ENCODE assay signal across 9 cellular contexts in the genomic region with DNA sequence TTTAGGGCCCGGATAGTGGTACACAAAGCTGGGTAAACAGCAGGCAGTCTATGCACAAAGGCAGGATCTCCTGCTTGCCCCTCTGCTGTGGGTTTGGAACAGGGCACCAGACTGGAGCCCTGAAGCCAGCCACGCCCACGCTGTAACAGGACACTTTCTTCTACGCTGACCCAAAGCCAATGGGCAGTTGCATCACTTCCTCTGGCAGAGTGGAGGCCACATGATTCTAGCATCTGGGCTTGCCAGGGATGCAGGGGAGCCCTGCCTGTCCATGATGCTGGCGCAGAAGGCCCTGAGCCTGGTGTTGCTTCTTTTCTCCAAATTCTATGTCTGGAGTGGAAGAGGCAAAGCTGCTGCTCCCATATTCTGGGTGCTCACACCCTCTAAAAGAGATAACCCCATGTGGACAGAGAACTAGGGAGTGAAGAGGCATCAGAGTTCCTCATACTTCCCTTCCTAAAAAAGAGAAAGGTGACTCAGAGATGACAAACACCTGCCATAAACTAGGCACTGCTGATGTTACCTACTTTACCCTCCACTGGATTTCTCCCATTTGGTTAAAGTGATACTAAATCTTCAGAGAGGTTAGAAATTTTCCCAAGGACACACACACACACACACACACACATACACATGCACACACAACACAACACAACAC.
A peak's percentile ranks its signal among the peaks of the same experiment; 100 is the strongest.
DNase-seq lines count a peak whose midpoint lies in the region; ATAC-seq, FAIRE-seq and TF ChIP-seq lines count a peak whose summit lies in the region.
"Had no signal": no experiment of that assay in that cellular context is flagged by ENCODE, and none has a peak within 500 bp of the region (broad histone marks: within the 10 kb centered on the region; RNA-seq: fewer than 3 reads in every experiment).

No MANE protein-coding gene starts in this region.

- DNase-seq in G401 (ENCODE audit: low spot score) (peak; percentile 17), NOMO-1 (lab: John Stamatoyannopoulos, UW; ENCODE audit: unreplicated experiment in 2 of 2) (peak; percentile 44 to 45), dorsolateral prefrontal cortex (peak; percentile 18 to 92 (median 87)), medulla oblongata (ENCODE audit: extremely low spot score) (peak; percentile 94), urothelium cell line (ENCODE audit: low spot score) (peak; percentile 80), HuH-7.5 (ENCODE audit: low spot score) (no peak), NAMALWA (ENCODE audit: low spot score) (no peak)

- ATAC-seq in GM18909 (IDR thresholded peaks at IDR 0.05; ENCODE audit: poor library complexity, unreplicated experiment): no peak

- in situ Hi-C loops in G401 (cut with HindIII; ENCODE audit: low sequenced_read_pairs): no loop called here

- TF ChIP-seq CTCF in dorsolateral prefrontal cortex (IDR thresholded peaks at IDR 0.05 in 54 of 56, conservative IDR thresholded peaks at IDR 0.05 in 2 of 56; ENCODE audit: low read depth in 1 of 56, partially characterized antibody in 56 of 56): peak in 1 of 56 donors; percentile 11

- peak; percentile 5 for FAIRE-seq in urothelium cell line (lab: Jason Lieb, UNC)
- FAIRE-seq: islet of Langerhans had no signal

- H3K27ac ChIP-seq in dorsolateral prefrontal cortex: peak overlapping the region; percentile 77 to 97 (median 90)

- peak overlapping the region in 1 of 59 donors; percentile 21 for H3K4me3 ChIP-seq in dorsolateral prefrontal cortex

- intact Hi-C loops in dorsolateral prefrontal cortex (cut with DNase I): loop anchor here (2.0 to 10.0 kb wide), 3 partner anchors 113 to 515 kb away; no protein-coding TSS in a partner anchor

- no peaks in the 10 kb centered on the region for H3K27me3 ChIP-seq in dorsolateral prefrontal cortex

Comparison
In these comparisons a context has a peak if more than half of its experiments do, and no peak if none do; other contexts are left out.
1. DNase-seq: peak in G401 (single experiment), NOMO-1 (2 of 2), dorsolateral prefrontal cortex (10 of 10), medulla oblongata (single experiment) and urothelium cell line (single experiment); none in HuH-7.5 (single experiment) and NAMALWA (single experiment).